ENCODE assay signal across 24 cellular contexts in genomic region chr11:13769188-13769587, GRCh38.
DNase-seq lines count a peak whose midpoint lies in the region; ATAC-seq and TF ChIP-seq lines count a peak whose summit lies in the region.
"Had no signal": no experiment of that assay in that cellular context is flagged by ENCODE, and none has a peak within 500 bp of the region (broad histone marks: within the 10 kb centered on the region; RNA-seq: fewer than 3 reads in every experiment).

No MANE protein-coding gene starts in this region.

- no peak overlapping the region for H3K4me2 ChIP-seq in GM23338
- H3K4me2 ChIP-seq: A549; BLaER1 treated with 17β-estradiol and CSF1 and Interleukin-3, amounts not matched to agents 10 nM and 100 nM had no signal

- no peak overlapping the region for H3K4me3 Mint-ChIP-seq in GM23338
- H3K4me3 Mint-ChIP-seq: CD14-positive monocyte; CD4-positive, alpha-beta T cell; CD8-positive, alpha-beta memory T cell; HFFc6 had no signal

- no peaks in the 10 kb centered on the region for H3K36me3 Mint-ChIP-seq in GM23338 (ENCODE audit: low read depth)
- H3K36me3 Mint-ChIP-seq: CD14-positive monocyte; CD8-positive, alpha-beta memory T cell had no signal

- 0 out of 2 replicates have a peak overlapping the region, but pooled peaks have one; percentile 12 for H2AFZ ChIP-seq in GM23338

- H4K20me1 ChIP-seq in GM23338 (replicated peaks; ENCODE audit: insufficient read depth) = no peaks in the 10 kb centered on the region
- H4K20me1 ChIP-seq: BLaER1 treated with 17β-estradiol and CSF1 and Interleukin-3, amounts not matched to agents 10 nM and 100 nM had no signal

- no peaks in the 10 kb centered on the region for H3K36me3 ChIP-seq in GM23338 (ENCODE audit: insufficient read depth)
- H3K36me3 ChIP-seq: BE2C; BLaER1 treated with 17β-estradiol and CSF1 and Interleukin-3, amounts not matched to agents 10 nM and 100 nM; HAP-1 had no signal

- no peaks in the 10 kb centered on the region for H3K9me2 ChIP-seq in GM23338 (ENCODE audit: insufficient read depth)

- intact Hi-C loops in left colon (cut with DNase I, micrococcal nuclease) = no loop called here

- peaks cover 21% of the 10 kb centered on the region for H3K4me1 Mint-ChIP-seq in GM23338
- H3K4me1 Mint-ChIP-seq: CD14-positive monocyte had no signal

- no peaks in the 10 kb centered on the region; the same call in 2 of the 3 replicates for H3K9me3 Mint-ChIP-seq in GM23338
- H3K9me3 Mint-ChIP-seq: CD4-positive, alpha-beta T cell; CD8-positive, alpha-beta memory T cell; HFFc6 had no signal

- DNase-seq in GM23338 (ENCODE audit: low spot score) (no peak), caudate nucleus (lab: John Stamatoyannopoulos, UW) (no peak), left colon (no peak), pons (ENCODE audit: low spot score) (peak; percentile 92), NCI-H510A (lab: John Stamatoyannopoulos, UW) (no peak)
- no peak for DNase-seq in activated T-cell treated with anti-CD3 and anti-CD28 coated beads, Interleukin-2, amount 50 U/mL, for 48 hours
- DNase-seq: 8988T; ACHN; AML-193; BE2C; CD4-positive, alpha-beta T cell; CD8-positive, alpha-beta memory T cell; DMS 273 treated with DMSO at 0.1 percent for 48 hours; DMS79; EL; GDM1; GOT3; HFFc6 had no signal

- H3K27ac ChIP-seq in GM23338 (ENCODE audit: low read depth) (no peak overlapping the region), caudate nucleus (ENCODE audit: low read depth, low read length) (peak overlapping the region; percentile 42)
- H3K27ac ChIP-seq: A549; BLaER1 treated with 17β-estradiol and CSF1 and Interleukin-3, amounts not matched to agents 10 nM and 100 nM had no signal

- H3K27ac Mint-ChIP-seq in GM23338 = no peak overlapping the region
- H3K27ac Mint-ChIP-seq: CD4-positive, alpha-beta T cell; CD8-positive, alpha-beta memory T cell; HFFc6 had no signal

- no peak overlapping the region for H3K4me3 ChIP-seq in GM23338
- H3K4me3 ChIP-seq: A549; BLaER1 treated with 17β-estradiol and CSF1 and Interleukin-3, amounts not matched to agents 10 nM and 100 nM; GM12878; HAP-1 had no signal

- no peaks in the 10 kb centered on the region for H3F3A ChIP-seq in GM23338 (replicated peaks; ENCODE audit: low read depth)

- ATAC-seq in GM23338 (no peak), left colon (peak; percentile 46), HG03025 (IDR thresholded peaks at IDR 0.05; ENCODE audit: low FRiP score, unreplicated experiment) (no peak)
- ATAC-seq: A549, GM12878 had no signal

- TF ChIP-seq CTCF in GM23338 (conservative IDR thresholded peaks at IDR 0.05; ENCODE audit: low read depth in 2 of 2) = no peak

- H3K27me3 Mint-ChIP-seq in GM23338 (ENCODE audit: insufficient read depth, low read depth, poor library complexity) = peaks cover 3% of the 10 kb centered on the region
- H3K27me3 Mint-ChIP-seq: CD4-positive, alpha-beta T cell had no signal

- H3K27me3 ChIP-seq in GM23338 (ENCODE audit: insufficient read depth) = no peaks in the 10 kb centered on the region
- H3K27me3 ChIP-seq: BE2C; BLaER1 treated with 17β-estradiol and CSF1 and Interleukin-3, amounts not matched to agents 10 nM and 100 nM had no signal

- H3K4me1 ChIP-seq in GM23338 (ENCODE audit: insufficient read depth) = no peaks in the 10 kb centered on the region
- H3K4me1 ChIP-seq: A549; BE2C; BLaER1 treated with 17β-estradiol and CSF1 and Interleukin-3, amounts not matched to agents 10 nM and 100 nM; HAP-1 had no signal

- H3K79me2 ChIP-seq in GM23338 (replicated peaks; ENCODE audit: insufficient read depth) = no peaks in the 10 kb centered on the region

TF ChIP-seq in GM23338, 12 proteins besides CTCF, POLR2A, EP300 and RAD21 (continues in another document):
- TF ChIP-seq JUNB (IDR thresholded peaks at IDR 0.05; ENCODE audit: unreplicated experiment) (no peak), ZNF114 (CRISPR knock-in tag; IDR thresholded peaks at IDR 0.05) (no peak), STAT1 (IDR thresholded peaks at IDR 0.05; ENCODE audit: unreplicated experiment) (no peak), CREB1 (CRISPR knock-in tag; IDR thresholded peaks at IDR 0.05; ENCODE audit: low read depth) (no peak), EZH2 (IDR thresholded peaks at IDR 0.05; ENCODE audit: low read depth, unreplicated experiment) (no peak)
- TF ChIP-seq, protein P1, sequence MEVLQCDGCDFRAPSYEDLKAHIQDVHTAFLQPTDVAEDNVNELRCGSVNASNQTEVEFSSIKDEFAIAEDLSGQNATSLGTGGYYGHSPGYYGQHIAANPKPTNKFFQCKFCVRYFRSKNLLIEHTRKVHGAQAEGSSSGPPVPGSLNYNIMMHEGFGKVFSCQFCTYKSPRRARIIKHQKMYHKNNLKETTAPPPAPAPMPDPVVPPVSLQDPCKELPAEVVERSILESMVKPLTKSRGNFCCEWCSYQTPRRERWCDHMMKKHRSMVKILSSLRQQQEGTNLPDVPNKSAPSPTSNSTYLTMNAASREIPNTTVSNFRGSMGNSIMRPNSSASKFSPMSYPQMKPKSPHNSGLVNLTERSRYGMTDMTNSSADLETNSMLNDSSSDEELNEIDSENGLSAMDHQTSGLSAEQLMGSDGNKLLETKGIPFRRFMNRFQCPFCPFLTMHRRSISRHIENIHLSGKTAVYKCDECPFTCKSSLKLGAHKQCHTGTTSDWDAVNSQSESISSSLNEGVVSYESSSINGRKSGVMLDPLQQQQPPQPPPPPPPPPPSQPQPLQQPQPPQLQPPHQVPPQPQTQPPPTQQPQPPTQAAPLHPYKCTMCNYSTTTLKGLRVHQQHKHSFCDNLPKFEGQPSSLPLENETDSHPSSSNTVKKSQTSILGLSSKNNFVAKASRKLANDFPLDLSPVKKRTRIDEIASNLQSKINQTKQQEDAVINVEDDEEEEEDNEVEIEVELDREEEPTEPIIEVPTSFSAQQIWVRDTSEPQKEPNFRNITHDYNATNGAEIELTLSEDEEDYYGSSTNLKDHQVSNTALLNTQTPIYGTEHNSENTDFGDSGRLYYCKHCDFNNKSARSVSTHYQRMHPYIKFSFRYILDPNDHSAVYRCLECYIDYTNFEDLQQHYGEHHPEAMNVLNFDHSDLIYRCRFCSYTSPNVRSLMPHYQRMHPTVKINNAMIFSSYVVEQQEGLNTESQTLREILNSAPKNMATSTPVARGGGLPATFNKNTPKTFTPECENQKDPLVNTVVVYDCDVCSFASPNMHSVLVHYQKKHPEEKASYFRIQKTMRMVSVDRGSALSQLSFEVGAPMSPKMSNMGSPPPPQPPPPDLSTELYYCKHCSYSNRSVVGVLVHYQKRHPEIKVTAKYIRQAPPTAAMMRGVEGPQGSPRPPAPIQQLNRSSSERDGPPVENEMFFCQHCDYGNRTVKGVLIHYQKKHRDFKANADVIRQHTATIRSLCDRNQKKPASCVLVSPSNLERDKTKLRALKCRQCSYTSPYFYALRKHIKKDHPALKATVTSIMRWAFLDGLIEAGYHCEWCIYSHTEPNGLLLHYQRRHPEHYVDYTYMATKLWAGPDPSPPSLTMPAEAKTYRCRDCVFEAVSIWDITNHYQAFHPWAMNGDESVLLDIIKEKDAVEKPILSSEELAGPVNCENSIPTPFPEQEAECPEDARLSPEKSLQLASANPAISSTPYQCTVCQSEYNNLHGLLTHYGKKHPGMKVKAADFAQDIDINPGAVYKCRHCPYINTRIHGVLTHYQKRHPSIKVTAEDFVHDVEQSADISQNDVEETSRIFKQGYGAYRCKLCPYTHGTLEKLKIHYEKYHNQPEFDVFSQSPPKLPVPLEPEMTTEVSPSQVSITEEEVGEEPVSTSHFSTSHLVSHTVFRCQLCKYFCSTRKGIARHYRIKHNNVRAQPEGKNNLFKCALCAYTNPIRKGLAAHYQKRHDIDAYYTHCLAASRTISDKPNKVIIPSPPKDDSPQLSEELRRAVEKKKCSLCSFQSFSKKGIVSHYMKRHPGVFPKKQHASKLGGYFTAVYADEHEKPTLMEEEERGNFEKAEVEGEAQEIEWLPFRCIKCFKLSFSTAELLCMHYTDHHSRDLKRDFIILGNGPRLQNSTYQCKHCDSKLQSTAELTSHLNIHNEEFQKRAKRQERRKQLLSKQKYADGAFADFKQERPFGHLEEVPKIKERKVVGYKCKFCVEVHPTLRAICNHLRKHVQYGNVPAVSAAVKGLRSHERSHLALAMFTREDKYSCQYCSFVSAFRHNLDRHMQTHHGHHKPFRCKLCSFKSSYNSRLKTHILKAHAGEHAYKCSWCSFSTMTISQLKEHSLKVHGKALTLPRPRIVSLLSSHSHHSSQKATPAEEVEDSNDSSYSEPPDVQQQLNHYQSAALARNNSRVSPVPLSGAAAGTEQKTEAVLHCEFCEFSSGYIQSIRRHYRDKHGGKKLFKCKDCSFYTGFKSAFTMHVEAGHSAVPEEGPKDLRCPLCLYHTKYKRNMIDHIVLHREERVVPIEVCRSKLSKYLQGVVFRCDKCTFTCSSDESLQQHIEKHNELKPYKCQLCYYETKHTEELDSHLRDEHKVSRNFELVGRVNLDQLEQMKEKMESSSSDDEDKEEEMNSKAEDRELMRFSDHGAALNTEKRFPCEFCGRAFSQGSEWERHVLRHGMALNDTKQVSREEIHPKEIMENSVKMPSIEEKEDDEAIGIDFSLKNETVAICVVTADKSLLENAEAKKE (CRISPR knock-in tag; IDR thresholded peaks at IDR 0.05) = no peak
- TF ChIP-seq, protein P2, sequence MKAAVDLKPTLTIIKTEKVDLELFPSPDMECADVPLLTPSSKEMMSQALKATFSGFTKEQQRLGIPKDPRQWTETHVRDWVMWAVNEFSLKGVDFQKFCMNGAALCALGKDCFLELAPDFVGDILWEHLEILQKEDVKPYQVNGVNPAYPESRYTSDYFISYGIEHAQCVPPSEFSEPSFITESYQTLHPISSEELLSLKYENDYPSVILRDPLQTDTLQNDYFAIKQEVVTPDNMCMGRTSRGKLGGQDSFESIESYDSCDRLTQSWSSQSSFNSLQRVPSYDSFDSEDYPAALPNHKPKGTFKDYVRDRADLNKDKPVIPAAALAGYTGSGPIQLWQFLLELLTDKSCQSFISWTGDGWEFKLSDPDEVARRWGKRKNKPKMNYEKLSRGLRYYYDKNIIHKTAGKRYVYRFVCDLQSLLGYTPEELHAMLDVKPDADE (IDR thresholded peaks at IDR 0.05) = no peak
